In the genomic region with DNA sequence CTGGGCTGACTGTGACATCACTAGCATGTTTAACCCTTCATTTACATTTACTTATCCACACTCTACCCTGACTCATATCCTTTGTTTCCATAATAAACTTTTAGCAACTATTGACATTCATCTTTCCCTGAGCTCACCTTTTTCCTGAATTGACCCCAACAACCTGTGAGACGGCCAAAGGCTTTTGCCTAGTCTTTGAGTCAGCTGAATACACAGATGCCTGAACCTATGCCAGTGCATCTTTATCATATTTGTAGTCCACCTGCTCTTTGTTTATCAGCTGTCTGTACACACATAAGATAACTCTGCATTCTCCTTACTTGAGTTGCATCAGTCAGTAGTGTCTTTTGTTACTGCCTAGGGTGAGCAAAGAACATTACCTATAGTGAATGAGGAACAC, we compare ENCODE assay signal across 1 cellular context.
TF ChIP-seq lines count a peak whose summit lies in the region.

No MANE protein-coding gene starts in this region.

TF ChIP-seq in HepG2, 621 proteins besides CTCF, POLR2A, EP300 and RAD21 (continued from another document and continues in another):
- TF ChIP-seq, protein P1, sequence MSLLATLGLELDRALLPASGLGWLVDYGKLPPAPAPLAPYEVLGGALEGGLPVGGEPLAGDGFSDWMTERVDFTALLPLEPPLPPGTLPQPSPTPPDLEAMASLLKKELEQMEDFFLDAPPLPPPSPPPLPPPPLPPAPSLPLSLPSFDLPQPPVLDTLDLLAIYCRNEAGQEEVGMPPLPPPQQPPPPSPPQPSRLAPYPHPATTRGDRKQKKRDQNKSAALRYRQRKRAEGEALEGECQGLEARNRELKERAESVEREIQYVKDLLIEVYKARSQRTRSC (CRISPR knock-in tag; IDR thresholded peaks at IDR 0.05; ENCODE audit: low read depth) = no peak
- TF ChIP-seq, protein P2, sequence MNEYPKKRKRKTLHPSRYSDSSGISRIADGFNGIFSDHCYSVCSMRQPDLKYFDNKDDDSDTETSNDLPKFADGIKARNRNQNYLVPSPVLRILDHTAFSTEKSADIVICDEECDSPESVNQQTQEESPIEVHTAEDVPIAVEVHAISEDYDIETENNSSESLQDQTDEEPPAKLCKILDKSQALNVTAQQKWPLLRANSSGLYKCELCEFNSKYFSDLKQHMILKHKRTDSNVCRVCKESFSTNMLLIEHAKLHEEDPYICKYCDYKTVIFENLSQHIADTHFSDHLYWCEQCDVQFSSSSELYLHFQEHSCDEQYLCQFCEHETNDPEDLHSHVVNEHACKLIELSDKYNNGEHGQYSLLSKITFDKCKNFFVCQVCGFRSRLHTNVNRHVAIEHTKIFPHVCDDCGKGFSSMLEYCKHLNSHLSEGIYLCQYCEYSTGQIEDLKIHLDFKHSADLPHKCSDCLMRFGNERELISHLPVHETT (CRISPR knock-in tag; conservative IDR thresholded peaks at IDR 0.05) = no peak
- TF ChIP-seq RXRA (CRISPR knock-in tag; IDR thresholded peaks at IDR 0.05) = no peak; the same call in 1 of the 2 replicates
- TF ChIP-seq CBX1 (IDR thresholded peaks at IDR 0.05; ENCODE audit: low read depth) = no peak
- TF ChIP-seq GATAD2A (CRISPR knock-in tag; IDR thresholded peaks at IDR 0.05) = peak; percentile 86
- no peak for TF ChIP-seq SSRP1 (CRISPR knock-in tag; IDR thresholded peaks at IDR 0.05)
- 0 out of 2 replicates have a peak, but pooled peaks have one; percentile 29 for TF ChIP-seq FOXP1 (IDR thresholded peaks at IDR 0.05)
- TF ChIP-seq FOXP1 (CRISPR knock-in tag; IDR thresholded peaks at IDR 0.05) = peak; percentile 78
- TF ChIP-seq RBAK (CRISPR knock-in tag; IDR thresholded peaks at IDR 0.05) = peak; percentile 82
- TF ChIP-seq, protein P3, sequence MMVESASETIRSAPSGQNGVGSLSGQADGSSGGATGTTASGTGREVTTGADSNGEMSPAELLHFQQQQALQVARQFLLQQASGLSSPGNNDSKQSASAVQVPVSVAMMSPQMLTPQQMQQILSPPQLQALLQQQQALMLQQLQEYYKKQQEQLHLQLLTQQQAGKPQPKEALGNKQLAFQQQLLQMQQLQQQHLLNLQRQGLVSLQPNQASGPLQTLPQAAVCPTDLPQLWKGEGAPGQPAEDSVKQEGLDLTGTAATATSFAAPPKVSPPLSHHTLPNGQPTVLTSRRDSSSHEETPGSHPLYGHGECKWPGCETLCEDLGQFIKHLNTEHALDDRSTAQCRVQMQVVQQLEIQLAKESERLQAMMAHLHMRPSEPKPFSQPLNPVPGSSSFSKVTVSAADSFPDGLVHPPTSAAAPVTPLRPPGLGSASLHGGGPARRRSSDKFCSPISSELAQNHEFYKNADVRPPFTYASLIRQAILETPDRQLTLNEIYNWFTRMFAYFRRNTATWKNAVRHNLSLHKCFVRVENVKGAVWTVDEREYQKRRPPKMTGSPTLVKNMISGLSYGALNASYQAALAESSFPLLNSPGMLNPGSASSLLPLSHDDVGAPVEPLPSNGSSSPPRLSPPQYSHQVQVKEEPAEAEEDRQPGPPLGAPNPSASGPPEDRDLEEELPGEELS (CRISPR knock-in tag; IDR thresholded peaks at IDR 0.05) = peak; percentile 41; the same call in 1 of the 2 replicates
- TF ChIP-seq JUN (CRISPR knock-in tag; IDR thresholded peaks at IDR 0.05) = no peak
- 0 out of 4 replicates have a peak, but pooled peaks of 1 of the 2 experiments have one; percentile 21 for TF ChIP-seq KLF16 (CRISPR knock-in tag; IDR thresholded peaks at IDR 0.05)
- no peak for TF ChIP-seq ZNF431 (CRISPR knock-in tag; IDR thresholded peaks at IDR 0.05; ENCODE audit: borderline replicate concordance, low read depth)
- TF ChIP-seq HNF4A (CRISPR knock-in tag; IDR thresholded peaks at IDR 0.05) = no peak
- no peak for TF ChIP-seq ZNF790 (CRISPR knock-in tag; IDR thresholded peaks at IDR 0.05; ENCODE audit: borderline replicate concordance)
- no peak for TF ChIP-seq ZNF367 (CRISPR knock-in tag; IDR thresholded peaks at IDR 0.05; ENCODE audit: borderline replicate concordance)
- peak; percentile 69 for TF ChIP-seq SKI (IDR thresholded peaks at IDR 0.05; ENCODE audit: partially characterized antibody)
- TF ChIP-seq, protein P4, sequence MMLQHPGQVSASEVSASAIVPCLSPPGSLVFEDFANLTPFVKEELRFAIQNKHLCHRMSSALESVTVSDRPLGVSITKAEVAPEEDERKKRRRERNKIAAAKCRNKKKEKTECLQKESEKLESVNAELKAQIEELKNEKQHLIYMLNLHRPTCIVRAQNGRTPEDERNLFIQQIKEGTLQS (CRISPR knock-in tag; IDR thresholded peaks at IDR 0.05) = no peak
- no peak for TF ChIP-seq ZNF510 (CRISPR knock-in tag; IDR thresholded peaks at IDR 0.05; ENCODE audit: low read depth)
- TF ChIP-seq, protein P5, sequence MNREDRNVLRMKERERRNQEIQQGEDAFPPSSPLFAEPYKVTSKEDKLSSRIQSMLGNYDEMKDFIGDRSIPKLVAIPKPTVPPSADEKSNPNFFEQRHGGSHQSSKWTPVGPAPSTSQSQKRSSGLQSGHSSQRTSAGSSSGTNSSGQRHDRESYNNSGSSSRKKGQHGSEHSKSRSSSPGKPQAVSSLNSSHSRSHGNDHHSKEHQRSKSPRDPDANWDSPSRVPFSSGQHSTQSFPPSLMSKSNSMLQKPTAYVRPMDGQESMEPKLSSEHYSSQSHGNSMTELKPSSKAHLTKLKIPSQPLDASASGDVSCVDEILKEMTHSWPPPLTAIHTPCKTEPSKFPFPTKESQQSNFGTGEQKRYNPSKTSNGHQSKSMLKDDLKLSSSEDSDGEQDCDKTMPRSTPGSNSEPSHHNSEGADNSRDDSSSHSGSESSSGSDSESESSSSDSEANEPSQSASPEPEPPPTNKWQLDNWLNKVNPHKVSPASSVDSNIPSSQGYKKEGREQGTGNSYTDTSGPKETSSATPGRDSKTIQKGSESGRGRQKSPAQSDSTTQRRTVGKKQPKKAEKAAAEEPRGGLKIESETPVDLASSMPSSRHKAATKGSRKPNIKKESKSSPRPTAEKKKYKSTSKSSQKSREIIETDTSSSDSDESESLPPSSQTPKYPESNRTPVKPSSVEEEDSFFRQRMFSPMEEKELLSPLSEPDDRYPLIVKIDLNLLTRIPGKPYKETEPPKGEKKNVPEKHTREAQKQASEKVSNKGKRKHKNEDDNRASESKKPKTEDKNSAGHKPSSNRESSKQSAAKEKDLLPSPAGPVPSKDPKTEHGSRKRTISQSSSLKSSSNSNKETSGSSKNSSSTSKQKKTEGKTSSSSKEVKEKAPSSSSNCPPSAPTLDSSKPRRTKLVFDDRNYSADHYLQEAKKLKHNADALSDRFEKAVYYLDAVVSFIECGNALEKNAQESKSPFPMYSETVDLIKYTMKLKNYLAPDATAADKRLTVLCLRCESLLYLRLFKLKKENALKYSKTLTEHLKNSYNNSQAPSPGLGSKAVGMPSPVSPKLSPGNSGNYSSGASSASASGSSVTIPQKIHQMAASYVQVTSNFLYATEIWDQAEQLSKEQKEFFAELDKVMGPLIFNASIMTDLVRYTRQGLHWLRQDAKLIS (CRISPR knock-in tag; IDR thresholded peaks at IDR 0.05) = no peak
- TF ChIP-seq, protein P6, sequence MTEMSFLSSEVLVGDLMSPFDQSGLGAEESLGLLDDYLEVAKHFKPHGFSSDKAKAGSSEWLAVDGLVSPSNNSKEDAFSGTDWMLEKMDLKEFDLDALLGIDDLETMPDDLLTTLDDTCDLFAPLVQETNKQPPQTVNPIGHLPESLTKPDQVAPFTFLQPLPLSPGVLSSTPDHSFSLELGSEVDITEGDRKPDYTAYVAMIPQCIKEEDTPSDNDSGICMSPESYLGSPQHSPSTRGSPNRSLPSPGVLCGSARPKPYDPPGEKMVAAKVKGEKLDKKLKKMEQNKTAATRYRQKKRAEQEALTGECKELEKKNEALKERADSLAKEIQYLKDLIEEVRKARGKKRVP (CRISPR knock-in tag; IDR thresholded peaks at IDR 0.05) = peak in 1 of 2 experiments; percentile 96; a peak in 2 of 4 replicates
- no peak for TF ChIP-seq ZNF234 (CRISPR knock-in tag; conservative IDR thresholded peaks at IDR 0.05)
- TF ChIP-seq, protein P7, sequence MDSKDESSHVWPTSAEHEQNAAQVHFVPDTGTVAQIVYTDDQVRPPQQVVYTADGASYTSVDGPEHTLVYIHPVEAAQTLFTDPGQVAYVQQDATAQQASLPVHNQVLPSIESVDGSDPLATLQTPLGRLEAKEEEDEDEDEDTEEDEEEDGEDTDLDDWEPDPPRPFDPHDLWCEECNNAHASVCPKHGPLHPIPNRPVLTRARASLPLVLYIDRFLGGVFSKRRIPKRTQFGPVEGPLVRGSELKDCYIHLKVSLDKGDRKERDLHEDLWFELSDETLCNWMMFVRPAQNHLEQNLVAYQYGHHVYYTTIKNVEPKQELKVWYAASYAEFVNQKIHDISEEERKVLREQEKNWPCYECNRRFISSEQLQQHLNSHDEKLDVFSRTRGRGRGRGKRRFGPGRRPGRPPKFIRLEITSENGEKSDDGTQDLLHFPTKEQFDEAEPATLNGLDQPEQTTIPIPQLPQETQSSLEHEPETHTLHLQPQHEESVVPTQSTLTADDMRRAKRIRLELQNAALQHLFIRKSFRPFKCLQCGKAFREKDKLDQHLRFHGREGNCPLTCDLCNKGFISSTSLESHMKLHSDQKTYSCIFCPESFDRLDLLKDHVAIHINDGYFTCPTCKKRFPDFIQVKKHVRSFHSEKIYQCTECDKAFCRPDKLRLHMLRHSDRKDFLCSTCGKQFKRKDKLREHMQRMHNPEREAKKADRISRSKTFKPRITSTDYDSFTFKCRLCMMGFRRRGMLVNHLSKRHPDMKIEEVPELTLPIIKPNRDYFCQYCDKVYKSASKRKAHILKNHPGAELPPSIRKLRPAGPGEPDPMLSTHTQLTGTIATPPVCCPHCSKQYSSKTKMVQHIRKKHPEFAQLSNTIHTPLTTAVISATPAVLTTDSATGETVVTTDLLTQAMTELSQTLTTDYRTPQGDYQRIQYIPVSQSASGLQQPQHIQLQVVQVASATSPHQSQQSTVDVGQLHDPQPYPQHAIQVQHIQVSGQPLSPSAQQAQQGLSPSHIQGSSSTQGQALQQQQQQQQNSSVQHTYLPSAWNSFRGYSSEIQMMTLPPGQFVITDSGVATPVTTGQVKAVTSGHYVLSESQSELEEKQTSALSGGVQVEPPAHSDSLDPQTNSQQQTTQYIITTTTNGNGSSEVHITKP (CRISPR knock-in tag; IDR thresholded peaks at IDR 0.05; ENCODE audit: low read depth) = no peak
- TF ChIP-seq, protein P8, sequence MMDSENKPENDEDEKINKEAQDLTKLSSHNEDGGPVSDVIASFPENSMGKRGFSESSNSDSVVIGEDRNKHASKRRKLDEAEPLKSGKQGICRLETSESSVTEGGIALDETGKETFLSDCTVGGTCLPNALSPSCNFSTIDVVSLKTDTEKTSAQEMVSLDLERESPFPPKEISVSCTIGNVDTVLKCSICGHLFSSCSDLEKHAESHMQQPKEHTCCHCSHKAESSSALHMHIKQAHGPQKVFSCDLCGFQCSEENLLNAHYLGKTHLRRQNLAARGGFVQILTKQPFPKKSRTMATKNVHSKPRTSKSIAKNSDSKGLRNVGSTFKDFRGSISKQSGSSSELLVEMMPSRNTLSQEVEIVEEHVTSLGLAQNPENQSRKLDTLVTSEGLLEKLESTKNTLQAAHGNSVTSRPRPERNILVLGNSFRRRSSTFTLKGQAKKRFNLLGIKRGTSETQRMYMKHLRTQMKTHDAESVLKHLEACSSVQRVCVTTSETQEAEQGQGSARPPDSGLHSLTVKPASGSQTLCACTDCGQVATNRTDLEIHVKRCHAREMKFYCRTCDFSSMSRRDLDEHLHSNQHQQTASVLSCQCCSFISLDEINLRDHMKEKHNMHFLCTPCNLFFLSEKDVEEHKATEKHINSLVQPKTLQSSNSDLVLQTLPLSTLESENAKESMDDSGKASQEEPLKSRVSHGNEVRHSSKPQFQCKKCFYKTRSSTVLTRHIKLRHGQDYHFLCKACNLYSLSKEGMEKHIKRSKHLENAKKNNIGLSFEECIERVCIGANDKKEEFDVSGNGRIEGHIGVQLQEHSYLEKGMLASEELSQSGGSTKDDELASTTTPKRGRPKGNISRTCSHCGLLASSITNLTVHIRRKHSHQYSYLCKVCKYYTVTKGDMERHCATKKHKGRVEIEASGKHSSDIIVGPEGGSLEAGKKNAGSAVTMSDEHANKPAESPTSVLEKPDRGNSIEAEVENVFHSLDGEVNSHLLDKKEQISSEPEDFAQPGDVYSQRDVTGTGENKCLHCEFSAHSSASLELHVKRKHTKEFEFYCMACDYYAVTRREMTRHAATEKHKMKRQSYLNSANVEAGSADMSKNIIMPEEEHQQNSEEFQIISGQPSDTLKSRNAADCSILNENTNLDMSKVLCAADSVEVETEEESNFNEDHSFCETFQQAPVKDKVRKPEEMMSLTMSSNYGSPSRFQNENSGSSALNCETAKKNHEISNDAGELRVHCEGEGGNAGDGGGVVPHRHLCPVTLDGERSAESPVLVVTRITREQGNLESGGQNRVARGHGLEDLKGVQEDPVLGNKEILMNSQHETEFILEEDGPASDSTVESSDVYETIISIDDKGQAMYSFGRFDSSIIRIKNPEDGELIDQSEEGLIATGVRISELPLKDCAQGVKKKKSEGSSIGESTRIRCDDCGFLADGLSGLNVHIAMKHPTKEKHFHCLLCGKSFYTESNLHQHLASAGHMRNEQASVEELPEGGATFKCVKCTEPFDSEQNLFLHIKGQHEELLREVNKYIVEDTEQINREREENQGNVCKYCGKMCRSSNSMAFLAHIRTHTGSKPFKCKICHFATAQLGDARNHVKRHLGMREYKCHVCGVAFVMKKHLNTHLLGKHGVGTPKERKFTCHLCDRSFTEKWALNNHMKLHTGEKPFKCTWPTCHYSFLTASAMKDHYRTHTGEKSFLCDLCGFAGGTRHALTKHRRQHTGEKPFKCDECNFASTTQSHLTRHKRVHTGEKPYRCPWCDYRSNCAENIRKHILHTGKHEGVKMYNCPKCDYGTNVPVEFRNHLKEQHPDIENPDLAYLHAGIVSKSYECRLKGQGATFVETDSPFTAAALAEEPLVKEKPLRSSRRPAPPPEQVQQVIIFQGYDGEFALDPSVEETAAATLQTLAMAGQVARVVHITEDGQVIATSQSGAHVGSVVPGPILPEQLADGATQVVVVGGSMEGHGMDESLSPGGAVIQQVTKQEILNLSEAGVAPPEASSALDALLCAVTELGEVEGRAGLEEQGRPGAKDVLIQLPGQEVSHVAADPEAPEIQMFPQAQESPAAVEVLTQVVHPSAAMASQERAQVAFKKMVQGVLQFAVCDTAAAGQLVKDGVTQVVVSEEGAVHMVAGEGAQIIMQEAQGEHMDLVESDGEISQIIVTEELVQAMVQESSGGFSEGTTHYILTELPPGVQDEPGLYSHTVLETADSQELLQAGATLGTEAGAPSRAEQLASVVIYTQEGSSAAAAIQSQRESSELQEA (CRISPR knock-in tag; IDR thresholded peaks at IDR 0.05; ENCODE audit: not compliant biosample characterization) = no peak
- TF ChIP-seq, protein P9, sequence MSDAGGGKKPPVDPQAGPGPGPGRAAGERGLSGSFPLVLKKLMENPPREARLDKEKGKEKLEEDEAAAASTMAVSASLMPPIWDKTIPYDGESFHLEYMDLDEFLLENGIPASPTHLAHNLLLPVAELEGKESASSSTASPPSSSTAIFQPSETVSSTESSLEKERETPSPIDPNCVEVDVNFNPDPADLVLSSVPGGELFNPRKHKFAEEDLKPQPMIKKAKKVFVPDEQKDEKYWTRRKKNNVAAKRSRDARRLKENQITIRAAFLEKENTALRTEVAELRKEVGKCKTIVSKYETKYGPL (CRISPR knock-in tag; IDR thresholded peaks at IDR 0.05) = no peak
- TF ChIP-seq, protein P10, sequence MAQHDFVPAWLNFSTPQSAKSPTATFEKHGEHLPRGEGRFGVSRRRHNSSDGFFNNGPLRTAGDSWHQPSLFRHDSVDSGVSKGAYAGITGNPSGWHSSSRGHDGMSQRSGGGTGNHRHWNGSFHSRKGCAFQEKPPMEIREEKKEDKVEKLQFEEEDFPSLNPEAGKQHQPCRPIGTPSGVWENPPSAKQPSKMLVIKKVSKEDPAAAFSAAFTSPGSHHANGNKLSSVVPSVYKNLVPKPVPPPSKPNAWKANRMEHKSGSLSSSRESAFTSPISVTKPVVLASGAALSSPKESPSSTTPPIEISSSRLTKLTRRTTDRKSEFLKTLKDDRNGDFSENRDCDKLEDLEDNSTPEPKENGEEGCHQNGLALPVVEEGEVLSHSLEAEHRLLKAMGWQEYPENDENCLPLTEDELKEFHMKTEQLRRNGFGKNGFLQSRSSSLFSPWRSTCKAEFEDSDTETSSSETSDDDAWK (CRISPR knock-in tag; IDR thresholded peaks at IDR 0.05) = no peak
- TF ChIP-seq YEATS2 (CRISPR knock-in tag; IDR thresholded peaks at IDR 0.05; ENCODE audit: borderline replicate concordance) = no peak
- peak; percentile 31 for TF ChIP-seq ZEB1 (IDR thresholded peaks at IDR 0.05; ENCODE audit: insufficient replicate concordance, low read depth)
- no peak for TF ChIP-seq ZNF326 (CRISPR knock-in tag; IDR thresholded peaks at IDR 0.05; ENCODE audit: borderline replicate concordance)
